19 cellular contexts compared by ENCODE assay signal in genomic region chr5:56467176-56467717, GRCh38.
DNase-seq lines count a peak whose midpoint lies in the region; ATAC-seq and TF ChIP-seq lines count a peak whose summit lies in the region.
"Had no signal": no experiment of that assay in that cellular context is flagged by ENCODE, and none has a peak within 500 bp of the region (broad histone marks: within the 10 kb centered on the region; RNA-seq: fewer than 3 reads in every experiment).

No MANE protein-coding gene starts in this region.

- H3K4me2 ChIP-seq in neuronal stem cell (ENCODE audit: insufficient read depth, low read length, poor library complexity, severe bottlenecking), result no peak overlapping the region

- H3K4ac ChIP-seq in neuronal stem cell (ENCODE audit: low read length), result no peak overlapping the region

- H3K79me1 ChIP-seq in neuronal stem cell (ENCODE audit: low read depth, low read length), result no peaks in the 10 kb centered on the region

- H3K4me3 ChIP-seq in breast epithelium (no peak overlapping the region), esophagus (ENCODE audit: low read depth in 1 of 2, low read length in 2 of 2) (no peak overlapping the region), neuronal stem cell (ENCODE audit: low read length in 2 of 2) (no peak overlapping the region)
- H3K4me3 ChIP-seq: GM12878, SJCRH30 had no signal

- no peak overlapping the region for H3K14ac ChIP-seq in neuronal stem cell (ENCODE audit: low read length)

- H4K8ac ChIP-seq in neuronal stem cell (ENCODE audit: low read depth, low read length), result no peak overlapping the region

- H2AK5ac ChIP-seq in neuronal stem cell (ENCODE audit: low read depth, low read length), result no peak overlapping the region

- no peak for TF ChIP-seq CTCF in breast epithelium (IDR thresholded peaks at IDR 0.05)
- TF ChIP-seq CTCF in natural killer cell (IDR thresholded peaks at IDR 0.05), result no peak

- H3K23ac ChIP-seq in neuronal stem cell (ENCODE audit: low read depth, low read length, poor library complexity), result no peak overlapping the region

- ATAC-seq in HG03196 (IDR thresholded peaks at IDR 0.05; ENCODE audit: unreplicated experiment), result no peak
- no peak for ATAC-seq in natural killer cell
- ATAC-seq: GM12878 had no signal

- H3K27me3 Mint-ChIP-seq in natural killer cell (ENCODE audit: low read depth in 2 of 2), result peaks cover 0 to 6% of the 10 kb centered on the region in 2 donors
- H3K27me3 Mint-ChIP-seq: CD4-positive, alpha-beta memory T cell had no signal

- no peak overlapping the region for H2AFZ ChIP-seq in neuronal stem cell (ENCODE audit: low read length)

- no peak for TF ChIP-seq POLR2A in breast epithelium (IDR thresholded peaks at IDR 0.05)

- WGBS in esophagus, 2 donors, result 43 to 51% methylated on average over 5 of the region's 5 CpGs
- WGBS in neuronal stem cell (ENCODE audit: extremely low coverage in 2 of 2, insufficient read length in 2 of 2, insufficient replicate concordance in 1 of 2), 2 donors, result no CpG with 5 or more reads among the region's 5 CpGs

- H2BK5ac ChIP-seq in neuronal stem cell (ENCODE audit: low read length), result no peak overlapping the region

- H3K9ac ChIP-seq in neuronal stem cell (ENCODE audit: low read depth, low read length, poor library complexity), result no peak overlapping the region

- H2BK12ac ChIP-seq in neuronal stem cell (ENCODE audit: low read length), result no peak overlapping the region

- peak overlapping the region; percentile 36 for H3K18ac ChIP-seq in neuronal stem cell (ENCODE audit: low read length)

- intact Hi-C loops in breast epithelium (cut with DNase I; ENCODE audit: low total_unique reads), result no loop called here
- intact Hi-C loops in natural killer cell (cut with micrococcal nuclease), result no loop called here

- DNase-seq in breast epithelium (ENCODE audit: low spot score in 2 of 2) (peak in 1 of 2 donors; percentile 30), neuronal stem cell (ENCODE audit: low spot score) (no peak), NCI-H2227 treated with DMSO at 0.1 percent for 48 hours (lab: John Stamatoyannopoulos, UW) (no peak), midbrain (lab: John Stamatoyannopoulos, UW) (no peak), natural killer cell (no peak)
- DNase-seq: CD4-positive, alpha-beta memory T cell; DND-41; GOT3; HCEC 1CT; NCI-H1694; NCI-H2081; NCI-H2171; NCI-H526; OCI-M1; SJCRH30 had no signal

- peaks cover 0 to 3% of the 10 kb centered on the region in 2 donors for H3K4me1 ChIP-seq in breast epithelium
- H3K4me1 ChIP-seq in esophagus (ENCODE audit: control insufficient read depth in 2 of 2, insufficient read depth in 2 of 2, low read length in 1 of 2), result peaks cover 8 to 21% of the 10 kb centered on the region in 2 donors
- peaks cover 0 to 3% of the 10 kb centered on the region in 2 donors for H3K4me1 ChIP-seq in neuronal stem cell (ENCODE audit: control insufficient read depth in 2 of 2, insufficient read depth in 1 of 2, low read depth in 1 of 2, low read length in 2 of 2)
- H3K4me1 ChIP-seq: SJCRH30 had no signal

- H3K36me3 ChIP-seq in breast epithelium (no peaks in the 10 kb centered on the region), esophagus (ENCODE audit: control insufficient read depth in 2 of 2, insufficient read depth in 2 of 2, low read length in 1 of 2) (no peaks in the 10 kb centered on the region), neuronal stem cell (replicated peaks in 1 of 2; ENCODE audit: control insufficient read depth in 2 of 2, insufficient read depth in 2 of 2, low read length in 2 of 2) (no peaks in the 10 kb centered on the region)
- H3K36me3 ChIP-seq: SJCRH30 had no signal

- H3K27ac ChIP-seq in breast epithelium (peak overlapping the region; percentile 53 to 73), esophagus (ENCODE audit: low read depth in 2 of 2, low read length in 1 of 2) (peak overlapping the region; percentile 53 to 79), neuronal stem cell (replicated peaks; ENCODE audit: low read length) (no peak overlapping the region)
- H3K27ac ChIP-seq: SJCRH30 had no signal

- no peak overlapping the region for H2BK120ac ChIP-seq in neuronal stem cell (ENCODE audit: low read depth, low read length)

- no peak overlapping the region for H4K91ac ChIP-seq in neuronal stem cell (ENCODE audit: low read depth, low read length, poor library complexity)

- H3K9me3 ChIP-seq in breast epithelium, result no peaks in the 10 kb centered on the region
- H3K9me3 ChIP-seq in esophagus (ENCODE audit: control insufficient read depth in 2 of 2, insufficient read depth in 1 of 2, low read depth in 1 of 2, low read length in 1 of 2), result no peaks in the 10 kb centered on the region
- no peaks in the 10 kb centered on the region for H3K9me3 ChIP-seq in neuronal stem cell (replicated peaks in 1 of 2; ENCODE audit: control insufficient read depth in 2 of 2, insufficient read depth in 1 of 2, low read depth in 1 of 2, low read length in 2 of 2)
- H3K9me3 ChIP-seq: SJCRH30 had no signal

- no peaks in the 10 kb centered on the region for H3K9me3 Mint-ChIP-seq in natural killer cell
- H3K9me3 Mint-ChIP-seq: CD4-positive, alpha-beta memory T cell had no signal

- H3K27me3 ChIP-seq in breast epithelium (no peaks in the 10 kb centered on the region), esophagus (ENCODE audit: control insufficient read depth in 1 of 2, insufficient read depth in 2 of 2, low read length in 2 of 2) (no peaks in the 10 kb centered on the region), neuronal stem cell (ENCODE audit: control insufficient read depth in 3 of 3, insufficient read depth in 3 of 3, low read depth in 1 of 3, low read length in 3 of 3) (no peaks in the 10 kb centered on the region)
- H3K27me3 ChIP-seq: SJCRH30 had no signal

- H3K4me3 Mint-ChIP-seq in natural killer cell, result no peak overlapping the region
- H3K4me3 Mint-ChIP-seq: CD4-positive, alpha-beta memory T cell; IgD-negative memory B cell had no signal

- no peaks in the 10 kb centered on the region for H3K36me3 Mint-ChIP-seq in natural killer cell

- H3K4me1 Mint-ChIP-seq in natural killer cell, result no peaks in the 10 kb centered on the region

- H3K27ac Mint-ChIP-seq in natural killer cell, result no peak overlapping the region
- H3K27ac Mint-ChIP-seq: CD4-positive, alpha-beta memory T cell; IgD-negative memory B cell had no signal

- H2BK15ac ChIP-seq in neuronal stem cell (ENCODE audit: low read length), result no peak overlapping the region
